Comparison of ENCODE assay signal across 17 cellular contexts in the genomic region with DNA sequence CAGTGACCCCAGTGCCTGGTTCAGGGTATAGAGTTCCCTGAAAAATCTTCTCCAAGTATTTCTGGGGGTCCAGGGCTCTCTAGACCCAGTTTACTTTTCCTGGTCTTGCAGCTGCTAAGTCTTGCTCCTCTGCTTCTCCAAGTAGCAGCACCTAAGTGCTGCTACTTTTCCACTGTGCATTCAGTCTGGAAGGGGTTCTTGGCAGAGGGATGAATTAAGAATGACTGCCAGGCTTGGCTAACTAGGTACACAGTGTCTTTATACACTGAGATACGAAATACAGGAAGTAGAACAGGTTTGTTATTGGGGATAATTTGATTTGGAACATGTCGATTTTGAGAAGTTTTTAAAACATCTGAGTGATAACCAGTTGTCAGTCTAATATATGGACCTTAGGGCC. TPM values are rescaled to one million over a fixed set of nuclear protein-coding genes. Genes with fewer than 3 reads are reported as not detected.
DNase-seq lines count a peak whose midpoint lies in the region; ATAC-seq and TF ChIP-seq lines count a peak whose summit lies in the region.
"Had no signal": no experiment of that assay in that cellular context is flagged by ENCODE, and none has a peak within 500 bp of the region (broad histone marks: within the 10 kb centered on the region; RNA-seq: fewer than 3 reads in every experiment).

No MANE protein-coding gene starts in this region.

- H3K4me3 ChIP-seq in right atrium auricular region, result no peak overlapping the region
- H3K4me3 ChIP-seq in trophoblast cell (ENCODE audit: low read depth, low read length), result no peak overlapping the region
- H3K4me3 ChIP-seq: BLaER1 treated with 17β-estradiol and CSF1 and Interleukin-3, amounts not matched to agents 10 nM and 100 nM; GM12878; GM23248; HAP-1 had no signal

- intact Hi-C loops in left ventricle myocardium superior (cut with micrococcal nuclease), result no loop called here
- intact Hi-C loops in MCF 10A (cut with micrococcal nuclease), result no loop called here

- no peak overlapping the region for H2AK5ac ChIP-seq in trophoblast cell (ENCODE audit: low read length)

- H3K27me3 ChIP-seq in right atrium auricular region (no peaks in the 10 kb centered on the region), trophoblast cell (ENCODE audit: insufficient read depth, low read length) (no peaks in the 10 kb centered on the region)
- H3K27me3 ChIP-seq: BLaER1 treated with 17β-estradiol and CSF1 and Interleukin-3, amounts not matched to agents 10 nM and 100 nM had no signal

- no peak overlapping the region for H4K8ac ChIP-seq in trophoblast cell (ENCODE audit: low read depth, low read length)

- no peak overlapping the region for H3K14ac ChIP-seq in trophoblast cell (ENCODE audit: low read length)

- H3K36me3 Mint-ChIP-seq in central memory CD8-positive, alpha-beta T cell (ENCODE audit: insufficient read depth), result peaks cover 1% of the 10 kb centered on the region
- H3K36me3 Mint-ChIP-seq in MCF 10A (ENCODE audit: insufficient read depth, unreplicated experiment), result peaks cover 5% of the 10 kb centered on the region
- H3K36me3 Mint-ChIP-seq: CD8-positive, alpha-beta T cell had no signal

- no TSS peak for BruUV-seq in MCF 10A (replicated peaks; lab: Mats Ljungman, UMichigan)

- no peak overlapping the region for H4K91ac ChIP-seq in trophoblast cell (ENCODE audit: low read depth, low read length)

- H2BK12ac ChIP-seq in trophoblast cell (ENCODE audit: low read length), result no peak overlapping the region

- CTCF ChIA-PET in GM10248 (lab: Yijun Ruan, JAX), result interaction anchor here (1.2 to 6.9 kb wide), 3 partner anchors 7 to 42 kb away, joined by 3 to 62 read pairs (median 4); no protein-coding TSS in a partner anchor
- CTCF ChIA-PET in MCF 10A (lab: Yijun Ruan, JAX), result interaction anchor here (0.7 to 1.2 kb wide), 2 partner anchors 9 to 17 kb away, joined by 3 to 7 read pairs; no protein-coding TSS in a partner anchor

- H4K12ac ChIP-seq in trophoblast cell (ENCODE audit: low read depth, low read length), result peak overlapping the region; percentile 30

- H3K4me2 ChIP-seq in trophoblast cell (ENCODE audit: low read length), result no peak overlapping the region
- H3K4me2 ChIP-seq: BLaER1 treated with 17β-estradiol and CSF1 and Interleukin-3, amounts not matched to agents 10 nM and 100 nM had no signal

- no peaks in the 10 kb centered on the region for H3K79me1 ChIP-seq in trophoblast cell (ENCODE audit: low read length)

- H3K4me3 Mint-ChIP-seq in central memory CD8-positive, alpha-beta T cell, result no peak overlapping the region
- H3K4me3 Mint-ChIP-seq in MCF 10A (ENCODE audit: unreplicated experiment), result no peak overlapping the region
- H3K4me3 Mint-ChIP-seq: B cell; CD8-positive, alpha-beta T cell had no signal

- H3K27me3 Mint-ChIP-seq in central memory CD8-positive, alpha-beta T cell, result no peaks in the 10 kb centered on the region
- H3K27me3 Mint-ChIP-seq in MCF 10A (ENCODE audit: insufficient read depth, unreplicated experiment), result no peaks in the 10 kb centered on the region
- H3K27me3 Mint-ChIP-seq: B cell had no signal

- no peak overlapping the region for H2AFZ ChIP-seq in trophoblast cell (ENCODE audit: insufficient read depth, low read length, poor library complexity)
- H2AFZ ChIP-seq: GM23248 had no signal

- H2BK120ac ChIP-seq in trophoblast cell (ENCODE audit: insufficient read depth, low read length, poor library complexity), result no peak overlapping the region

- no peaks in the 10 kb centered on the region for H3K4me1 ChIP-seq in right atrium auricular region
- H3K4me1 ChIP-seq in trophoblast cell (ENCODE audit: control insufficient read depth in 1 of 2, insufficient read depth in 2 of 2, low read length in 2 of 2), result no peaks in the 10 kb centered on the region
- H3K4me1 ChIP-seq: BLaER1 treated with 17β-estradiol and CSF1 and Interleukin-3, amounts not matched to agents 10 nM and 100 nM had no signal

- H3K9ac ChIP-seq in trophoblast cell (ENCODE audit: low read length), result no peak overlapping the region
- H3K9ac ChIP-seq: BLaER1 treated with 17β-estradiol and CSF1 and Interleukin-3, amounts not matched to agents 10 nM and 100 nM; GM23248 had no signal

- H3K36me3 ChIP-seq in right atrium auricular region, result peaks cover 8% of the 10 kb centered on the region
- no peaks in the 10 kb centered on the region for H3K36me3 ChIP-seq in trophoblast cell (ENCODE audit: control insufficient read depth in 1 of 2, insufficient read depth in 2 of 2, low read length in 2 of 2)
- H3K36me3 ChIP-seq: HAP-1 had no signal

- no peaks in the 10 kb centered on the region for H3K79me2 ChIP-seq in trophoblast cell (ENCODE audit: control insufficient read depth, insufficient read depth, low read length, poor library complexity)

- no peak overlapping the region for H2BK5ac ChIP-seq in trophoblast cell (ENCODE audit: low read depth, low read length, poor library complexity)

- TF ChIP-seq CTCF in right atrium auricular region (IDR thresholded peaks at IDR 0.05) (no peak), GM10248 (IDR thresholded peaks at IDR 0.05; ENCODE audit: control extremely low read depth, extremely low read depth, low read depth, missing control alignments) (no peak), MCF 10A (IDR thresholded peaks at IDR 0.05; ENCODE audit: unreplicated experiment) (no peak)

- H3K9me3 ChIP-seq in right atrium auricular region, result no peaks in the 10 kb centered on the region
- no peaks in the 10 kb centered on the region for H3K9me3 ChIP-seq in trophoblast cell (ENCODE audit: insufficient read depth, low read depth, low read length)
- H3K9me3 ChIP-seq: BLaER1 treated with 17β-estradiol and CSF1 and Interleukin-3, amounts not matched to agents 10 nM and 100 nM; HAP-1 had no signal

- peak overlapping the region; percentile 32 for H3K27ac Mint-ChIP-seq in central memory CD8-positive, alpha-beta T cell (ENCODE audit: low read depth)
- H3K27ac Mint-ChIP-seq in MCF 10A (ENCODE audit: low read depth, unreplicated experiment), result no peak overlapping the region
- H3K27ac Mint-ChIP-seq: B cell; CD8-positive, alpha-beta T cell had no signal

- DNase-seq in left ventricle myocardium superior, result no peak
- DNase-seq in right atrium auricular region (ENCODE audit: low spot score), result no peak
- DNase-seq in central memory CD8-positive, alpha-beta T cell (ENCODE audit: low spot score in 2 of 2), result no peak
- no peak for DNase-seq in trophoblast cell
- DNase-seq in GM10248 (ENCODE audit: extremely low spot score), result no peak
- no peak for DNase-seq in activated naive CD4-positive, alpha-beta T cell (lab: John Stamatoyannopoulos, UW)
- DNase-seq in MCF 10A (ENCODE audit: unreplicated experiment), result no peak
- DNase-seq: Calu3; CD8-positive, alpha-beta T cell; DMS79 treated with DMSO at 0.1 percent for 48 hours; GF-D8; GM23248 had no signal

- ATAC-seq in left ventricle myocardium superior, result peak; percentile 48
- ATAC-seq in central memory CD8-positive, alpha-beta T cell (replicated peaks; ENCODE audit: extremely low read depth, poor library complexity, severe bottlenecking), result no peak
- ATAC-seq: CD8-positive, alpha-beta T cell; GM12878; HepG2 had no signal

- H3K4me1 Mint-ChIP-seq in central memory CD8-positive, alpha-beta T cell, result no peaks in the 10 kb centered on the region
- peaks cover 6% of the 10 kb centered on the region for H3K4me1 Mint-ChIP-seq in MCF 10A (ENCODE audit: insufficient read depth, unreplicated experiment)
- H3K4me1 Mint-ChIP-seq: B cell had no signal

- H3K27ac ChIP-seq in right atrium auricular region, result no peak overlapping the region
- H3K27ac ChIP-seq in trophoblast cell (ENCODE audit: low read depth, low read length), result no peak overlapping the region
- H3K27ac ChIP-seq: BLaER1 treated with 17β-estradiol and CSF1 and Interleukin-3, amounts not matched to agents 10 nM and 100 nM; GM23248 had no signal

- POLR2A ChIA-PET in GM10248 (lab: Yijun Ruan, JAX), result no interaction called here
- POLR2A ChIA-PET in MCF 10A (lab: Yijun Ruan, JAX), result no interaction called here

- no peak overlapping the region for H3K23ac ChIP-seq in trophoblast cell (ENCODE audit: low read length)

- H3K9me3 Mint-ChIP-seq in central memory CD8-positive, alpha-beta T cell, result no peaks in the 10 kb centered on the region
- no peaks in the 10 kb centered on the region for H3K9me3 Mint-ChIP-seq in MCF 10A (ENCODE audit: unreplicated experiment)
- H3K9me3 Mint-ChIP-seq: CD8-positive, alpha-beta T cell had no signal

- H3K4ac ChIP-seq in trophoblast cell (ENCODE audit: low read depth, low read length), result no peak overlapping the region

- no peak overlapping the region for H3K18ac ChIP-seq in trophoblast cell (ENCODE audit: low read length)

- no CpG with 5 or more reads among the region's 2 CpGs for WGBS in trophoblast cell (ENCODE audit: extremely low coverage, insufficient coverage, insufficient read length)

RNA-seq across cellular contexts. Expression of gene ERICH3, which starts 24.2 kb away (rescaled TPM):
- total RNA-seq in left ventricle myocardium superior (not detected), right atrium auricular region (under 1 TPM in 1 of 2 donors, not detected in 1; 0.07 TPM), MCF 10A (2022) (not detected in 2 replicates)
- polyA plus RNA-seq in trophoblast cell (2013), result 0.03 TPM in 2 replicates
- total RNA-seq: CD8-positive, alpha-beta T cell; GM23248; HepG2 had no signal
- polyA plus RNA-seq: GM23248 had no signal

RNA-seq across cellular contexts. Expression of gene CRYZ, which starts 35.0 kb away (rescaled TPM):
- 39.2 TPM for total RNA-seq in left ventricle myocardium superior
- total RNA-seq in right atrium auricular region, result 10 to 100 TPM; 30.5 to 39.8 TPM
- polyA plus RNA-seq in trophoblast cell (2013), result 30.4 and 31.4 TPM in 2 replicates
- total RNA-seq in MCF 10A (2022), result 5.8 and 7.7 TPM in 2 replicates

RNA-seq across cellular contexts. Expression of gene TYW3, which starts 35.1 kb away (rescaled TPM):
- total RNA-seq in left ventricle myocardium superior, result 22.2 TPM
- 10 to 100 TPM; 13.9 to 15.0 TPM for total RNA-seq in right atrium auricular region
- polyA plus RNA-seq in trophoblast cell (2013), result 16.3 and 16.8 TPM in 2 replicates
- total RNA-seq in MCF 10A (2022), result 22.6 and 24.4 TPM in 2 replicates
